Comparison of ENCODE assay signal across 22 cellular contexts in the genomic region with DNA sequence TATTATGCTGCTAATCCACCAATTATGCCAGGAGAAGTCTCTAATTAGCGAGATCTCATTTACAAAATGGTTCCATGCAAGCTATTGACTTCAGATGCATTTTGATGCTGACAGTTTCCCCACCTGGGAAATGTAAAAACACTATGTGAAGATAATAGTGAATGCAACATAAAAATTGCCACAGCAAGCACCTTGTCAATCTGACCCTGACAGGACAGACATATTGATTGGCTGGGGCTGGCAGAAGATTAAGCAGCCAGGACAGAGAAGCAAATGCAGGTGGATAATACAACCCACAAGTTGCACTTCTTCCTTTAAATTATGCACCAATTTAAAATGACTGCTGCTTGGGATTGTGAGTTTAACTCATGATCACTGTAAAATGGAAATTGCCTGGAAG.
DNase-seq lines count a peak whose midpoint lies in the region; TF ChIP-seq lines count a peak whose summit lies in the region.
"Had no signal": no experiment of that assay in that cellular context is flagged by ENCODE, and none has a peak within 500 bp of the region (broad histone marks: within the 10 kb centered on the region; RNA-seq: fewer than 3 reads in every experiment).

No MANE protein-coding gene starts in this region.

- H3K9me3 ChIP-seq in smooth muscle cell (replicated peaks; ENCODE audit: low read depth) (no peaks in the 10 kb centered on the region), Karpas-422 (ENCODE audit: low read length) (peaks cover 16% of the 10 kb centered on the region; the same call in 1 of the 2 replicates)
- H3K9me3 ChIP-seq: A549; BLaER1 treated with 17β-estradiol and CSF1 and Interleukin-3, amounts not matched to agents 10 nM and 100 nM; Caco-2 had no signal

- H3K27ac ChIP-seq in VCaP: peak overlapping the region; percentile 21; the same call in 1 of the 2 replicates
- H3K27ac ChIP-seq in smooth muscle cell (ENCODE audit: low read depth): no peak overlapping the region
- no peak overlapping the region for H3K27ac ChIP-seq in Karpas-422 (ENCODE audit: low read length)
- H3K27ac ChIP-seq: 22Rv1; A549; BLaER1 treated with 17β-estradiol and CSF1 and Interleukin-3, amounts not matched to agents 10 nM and 100 nM; C4-2B had no signal

- WGBS in smooth muscle cell (ENCODE audit: low lambda C conversion rate): 82% methylated on average over 1 of the region's 1 CpG

- no peaks in the 10 kb centered on the region for H3F3A ChIP-seq in smooth muscle cell (ENCODE audit: low read depth)

- H3K9ac ChIP-seq in smooth muscle cell (ENCODE audit: low read depth) (no peak overlapping the region), Karpas-422 (ENCODE audit: low read length) (no peak overlapping the region)
- H3K9ac ChIP-seq: BLaER1 treated with 17β-estradiol and CSF1 and Interleukin-3, amounts not matched to agents 10 nM and 100 nM had no signal

- H3K36me3 ChIP-seq in smooth muscle cell (ENCODE audit: low read depth) (no peaks in the 10 kb centered on the region), Karpas-422 (ENCODE audit: insufficient read depth, low read length) (no peaks in the 10 kb centered on the region)
- H3K36me3 ChIP-seq: BLaER1 treated with 17β-estradiol and CSF1 and Interleukin-3, amounts not matched to agents 10 nM and 100 nM had no signal

- no peaks in the 10 kb centered on the region for H4K20me1 ChIP-seq in smooth muscle cell (ENCODE audit: low read depth)
- H4K20me1 ChIP-seq in Karpas-422 (ENCODE audit: insufficient read depth, low read depth, low read length): no peaks in the 10 kb centered on the region
- H4K20me1 ChIP-seq: BLaER1 treated with 17β-estradiol and CSF1 and Interleukin-3, amounts not matched to agents 10 nM and 100 nM had no signal

- TF ChIP-seq CTCF in VCaP (conservative IDR thresholded peaks at IDR 0.05) (no peak), smooth muscle cell (IDR thresholded peaks at IDR 0.05; ENCODE audit: borderline replicate concordance, insufficient read depth, poor library complexity, severe bottlenecking) (no peak)

- H3K27me3 ChIP-seq in smooth muscle cell (ENCODE audit: low read depth) (no peaks in the 10 kb centered on the region), Karpas-422 (ENCODE audit: low read length) (no peaks in the 10 kb centered on the region)
- H3K27me3 ChIP-seq: BLaER1 treated with 17β-estradiol and CSF1 and Interleukin-3, amounts not matched to agents 10 nM and 100 nM had no signal

- H3K4me1 ChIP-seq in smooth muscle cell (ENCODE audit: low read depth) (no peaks in the 10 kb centered on the region), Karpas-422 (ENCODE audit: low read length) (no peaks in the 10 kb centered on the region)
- H3K4me1 ChIP-seq: A549, Caco-2 had no signal

- H2AFZ ChIP-seq in smooth muscle cell (ENCODE audit: low read depth): peak overlapping the region; percentile 49
- H2AFZ ChIP-seq in Karpas-422 (ENCODE audit: low read length): no peak overlapping the region

- H3K4me3 ChIP-seq in smooth muscle cell (no peak overlapping the region), Karpas-422 (ENCODE audit: low read length) (no peak overlapping the region)
- H3K4me3 ChIP-seq: A549; BLaER1 treated with 17β-estradiol and CSF1 and Interleukin-3, amounts not matched to agents 10 nM and 100 nM had no signal

- no peaks in the 10 kb centered on the region for H3K79me2 ChIP-seq in smooth muscle cell (ENCODE audit: low read depth)
- H3K79me2 ChIP-seq in Karpas-422 (ENCODE audit: low read length): no peaks in the 10 kb centered on the region

- peak; percentile 54 for DNase-seq in NCI-H2029 treated with DMSO at 0.1 percent for 48 hours (lab: John Stamatoyannopoulos, UW)
- DNase-seq in NCI-H2029 (lab: John Stamatoyannopoulos, UW): no peak
- DNase-seq in NCI-H82 (lab: John Stamatoyannopoulos, UW): peak; percentile 54
- DNase-seq in NCI-H82 treated with DMSO at 0.1 percent for 48 hours (lab: John Stamatoyannopoulos, UW; ENCODE audit: unreplicated experiment): no peak
- no peak for DNase-seq in smooth muscle cell (lab: John Stamatoyannopoulos, UW; ENCODE audit: unreplicated experiment)
- DNase-seq in Karpas-422: no peak
- DNase-seq in NCI-H2227 (lab: John Stamatoyannopoulos, UW; ENCODE audit: unreplicated experiment): no peak
- DNase-seq: AML-193; Caco-2; Calu3; CD4-positive, alpha-beta T cell; CD8-positive, alpha-beta T cell; DMS 273 treated with DMSO at 0.1 percent for 48 hours; DMS53; DND-41; EL; GF-D8 had no signal

- H3K4me2 ChIP-seq in smooth muscle cell (no peak overlapping the region), Karpas-422 (ENCODE audit: low read depth, low read length, poor library complexity, severe bottlenecking) (no peak overlapping the region)
- H3K4me2 ChIP-seq: A549; BLaER1 treated with 17β-estradiol and CSF1 and Interleukin-3, amounts not matched to agents 10 nM and 100 nM had no signal

- no peaks in the 10 kb centered on the region for H3K9me2 ChIP-seq in Karpas-422 (replicated peaks; ENCODE audit: insufficient read depth, low read length)

Comparison
In these comparisons a context has a peak if more than half of its experiments do, and no peak if none do; other contexts are left out.
1. DNase-seq: peak in NCI-H2029 treated with DMSO at 0.1 percent for 48 hours (single experiment) and NCI-H82 (single experiment); none in NCI-H2029 (single experiment), NCI-H82 treated with DMSO at 0.1 percent for 48 hours (single experiment), smooth muscle cell (single experiment), Karpas-422 (single experiment) and NCI-H2227 (single experiment).